Comparison of ENCODE assay signal across 21 cellular contexts in genomic region chr17:494601-495195, GRCh38.
"Had no signal": no experiment of that assay in that cellular context is flagged by ENCODE, and none has a peak within 500 bp of the region (broad histone marks: within the 10 kb centered on the region; RNA-seq: fewer than 3 reads in every experiment).

No MANE protein-coding gene starts in this region.

- H3K4me3 Mint-ChIP-seq: activated CD8-positive, alpha-beta memory T cell treated with anti-CD3 and anti-CD28 coated beads, Interleukin-2, amount 10 ng/mL, durations not matched to agents 7 days and 5 days; activated T-helper 17 cell treated with anti-CD3 and anti-CD28 coated beads, Interleukin-2, amount 50 U/mL, for 72 hours; endodermal cell; nephron had no signal

- H3K9me3 ChIP-seq: body of pancreas, lower lobe of right lung, tibial artery had no signal

- H3K4me1 Mint-ChIP-seq: activated T-helper 17 cell treated with anti-CD3 and anti-CD28 coated beads, Interleukin-2, amount 50 U/mL, for 72 hours; endodermal cell had no signal

- H3K36me3 Mint-ChIP-seq: activated CD8-positive, alpha-beta memory T cell treated with anti-CD3 and anti-CD28 coated beads, Interleukin-2, amount 10 ng/mL, durations not matched to agents 7 days and 5 days had no signal

- H3K27ac Mint-ChIP-seq: activated CD8-positive, alpha-beta memory T cell treated with anti-CD3 and anti-CD28 coated beads, Interleukin-2, amount 10 ng/mL, durations not matched to agents 7 days and 5 days; activated T-helper 17 cell treated with anti-CD3 and anti-CD28 coated beads, Interleukin-2, amount 50 U/mL, for 72 hours; endodermal cell; nephron; progenitor cell of endocrine pancreas had no signal

- DNase-seq: activated CD4-positive, alpha-beta T cell treated with anti-CD3 and anti-CD28 coated beads, Interleukin-2, amount 50 U/mL, for 48 hours; activated CD8-positive, alpha-beta memory T cell treated with anti-CD3 and anti-CD28 coated beads, Interleukin-2, amount 10 ng/mL, durations not matched to agents 7 days and 5 days; activated naive CD4-positive, alpha-beta T cell; body of pancreas; dorsolateral prefrontal cortex; endodermal cell; foreskin keratinocyte; hypothalamus; islet precursor cell; left colon; lower lobe of right lung; occipital lobe; stimulated activated CD4-positive, alpha-beta T cell treated with anti-CD3 and anti-CD28 coated beads, Interleukin-15, amount 100 ng/mL, for 24 hours; stimulated activated CD4-positive, alpha-beta T cell treated with anti-CD3 and anti-CD28 coated beads, Interleukin-4, amount 100 ng/mL, for 1 hour; T-helper 2 cell; tibial artery had no signal

- H3K27me3 Mint-ChIP-seq: activated T-helper 17 cell treated with anti-CD3 and anti-CD28 coated beads, Interleukin-2, amount 50 U/mL, for 72 hours had no signal

- H3K27me3 ChIP-seq: body of pancreas, dorsolateral prefrontal cortex, tibial artery had no signal

- ATAC-seq: activated CD8-positive, alpha-beta memory T cell treated with anti-CD3 and anti-CD28 coated beads, Interleukin-2, amount 10 ng/mL, durations not matched to agents 7 days and 5 days; activated T-helper 17 cell treated with anti-CD3 and anti-CD28 coated beads, Interleukin-2, amount 50 U/mL, for 72 hours; body of pancreas; foreskin keratinocyte; left colon; lower lobe of right lung had no signal

- H3K9me3 Mint-ChIP-seq: activated T-helper 17 cell treated with anti-CD3 and anti-CD28 coated beads, Interleukin-2, amount 50 U/mL, for 72 hours; endodermal cell; nephron had no signal

- H3K36me3 ChIP-seq: lower lobe of right lung, tibial artery had no signal

- H3K4me1 ChIP-seq: foreskin keratinocyte had no signal

- H3K27ac ChIP-seq: body of pancreas, dorsolateral prefrontal cortex, foreskin keratinocyte, lower lobe of right lung, skin epidermis, VCaP had no signal

- H3K4me3 ChIP-seq: body of pancreas, dorsolateral prefrontal cortex, lower lobe of right lung, skin epidermis, tibial artery had no signal
